ENCODE assay signal across 8 cellular contexts in genomic region chr6:36594029-36594815, GRCh38. TPM values are rescaled to one million over a fixed set of nuclear protein-coding genes. Genes with fewer than 3 reads are reported as not detected.
DNase-seq lines count a peak whose midpoint lies in the region; TF ChIP-seq lines count a peak whose summit lies in the region.

Gene SRSF3, plus strand, starts transcription at chr6:36594362. Its CDS starts 2,401 bp downstream, at chr6:36596763.

- no peak within 1 kb of the TSS for H3K14ac ChIP-seq in neuronal stem cell (ENCODE audit: low read length)

- in situ Hi-C loops in SK-MEL-5 (cut with HindIII; ENCODE audit: low pct_unique_long_range_greater_than_20kb, low sequenced_read_pairs): no loop called here

- H3K23ac ChIP-seq in neuronal stem cell (ENCODE audit: low read depth, low read length, poor library complexity): peak within 1 kb of the TSS; percentile 98

- H2BK5ac ChIP-seq in neuronal stem cell (ENCODE audit: low read length): peak within 1 kb of the TSS; percentile 87

- H2AK5ac ChIP-seq in neuronal stem cell (ENCODE audit: low read depth, low read length): no peak within 1 kb of the TSS

- H3K4me2 ChIP-seq in neuronal stem cell (ENCODE audit: insufficient read depth, low read length, poor library complexity, severe bottlenecking): peak within 1 kb of the TSS; percentile 80

- H2BK120ac ChIP-seq in neuronal stem cell (ENCODE audit: low read depth, low read length): no peak within 1 kb of the TSS

- no peaks in the 10 kb centered on the region for H3K27me3 ChIP-seq in GM06990 (replicated peaks; ENCODE audit: control insufficient read depth, insufficient read depth, low read length)
- no peaks in the 10 kb centered on the region for H3K27me3 ChIP-seq in neuronal stem cell (ENCODE audit: control insufficient read depth in 3 of 3, insufficient read depth in 3 of 3, low read depth in 1 of 3, low read length in 3 of 3)

- H2BK12ac ChIP-seq in neuronal stem cell (ENCODE audit: low read length): no peak within 1 kb of the TSS

- no peaks in the 10 kb centered on the region for H3K79me1 ChIP-seq in neuronal stem cell (ENCODE audit: low read depth, low read length)

- H3K9me3 ChIP-seq in neuronal stem cell (replicated peaks in 1 of 2; ENCODE audit: control insufficient read depth in 2 of 2, insufficient read depth in 1 of 2, low read depth in 1 of 2, low read length in 2 of 2): no peaks in the 10 kb centered on the region

- no peak within 1 kb of the TSS for H4K8ac ChIP-seq in neuronal stem cell (ENCODE audit: low read depth, low read length)

- H2BK15ac ChIP-seq in neuronal stem cell (ENCODE audit: low read length): no peak within 1 kb of the TSS

- H3K4ac ChIP-seq in neuronal stem cell (ENCODE audit: low read length): no peak within 1 kb of the TSS

- DNase-seq in GM06990 (ENCODE audit: extremely low read depth, insufficient read length) (peak; percentile 99), HFF-Myc (ENCODE audit: extremely low read depth, low read depth) (peak; percentile 94), MV-4-11 (lab: John Stamatoyannopoulos, UW) (peak; percentile 97), SK-MEL-5 (ENCODE audit: low read depth, low spot score) (peak; percentile 97), foreskin melanocyte (peak; percentile 97), neuronal stem cell (ENCODE audit: low spot score) (peak; percentile 95)
- DNase-seq in activated naive CD4-positive, alpha-beta T cell treated with Interleukin-2 at 50 U/mL for 16 hours: peak; percentile 95

- H3K27ac ChIP-seq in neuronal stem cell (replicated peaks; ENCODE audit: low read length): peak within 1 kb of the TSS; percentile 91

- peak within 1 kb of the TSS; percentile 45 for H4K91ac ChIP-seq in neuronal stem cell (ENCODE audit: low read depth, low read length, poor library complexity)

- TF ChIP-seq CTCF in GM06990 (IDR thresholded peaks at IDR 0.05; ENCODE audit: insufficient read depth, low read length, poor library complexity, severe bottlenecking) (peak; percentile 38), HFF-Myc (IDR thresholded peaks at IDR 0.05; ENCODE audit: low read depth, low read length, missing control alignments) (no peak), subcutaneous adipose tissue (IDR thresholded peaks at IDR 0.05; ENCODE audit: low read depth) (no peak)

- H3K4me1 ChIP-seq in neuronal stem cell (ENCODE audit: control insufficient read depth in 2 of 2, insufficient read depth in 1 of 2, low read depth in 1 of 2, low read length in 2 of 2): peaks cover 12 to 23% of the 10 kb centered on the region in 2 donors

- peak within 1 kb of the TSS; percentile 92 for H3K18ac ChIP-seq in neuronal stem cell (ENCODE audit: low read length)

- H3K36me3 ChIP-seq in GM06990 (ENCODE audit: control insufficient read depth, insufficient read depth, low read length) (peaks cover 19% of the 10 kb centered on the region), neuronal stem cell (replicated peaks in 1 of 2; ENCODE audit: control insufficient read depth in 2 of 2, insufficient read depth in 2 of 2, low read length in 2 of 2) (peaks cover 13 to 40% of the 10 kb centered on the region in 2 donors)

- peak within 1 kb of the TSS; percentile 36 for H3K9ac ChIP-seq in neuronal stem cell (ENCODE audit: low read depth, low read length, poor library complexity)

- H3K4me3 ChIP-seq in GM06990 (replicated peaks; ENCODE audit: low read depth, low read length): peak within 1 kb of the TSS; percentile 79
- H3K4me3 ChIP-seq in HFF-Myc (replicated peaks; ENCODE audit: low read depth, low read length): peak within 1 kb of the TSS; percentile 75
- peak within 1 kb of the TSS; percentile 71 to 85 for H3K4me3 ChIP-seq in neuronal stem cell (ENCODE audit: low read length in 2 of 2)

- peak within 1 kb of the TSS; percentile 89 for H2AFZ ChIP-seq in neuronal stem cell (ENCODE audit: low read length)

- no CpG with 5 or more reads among the region's 58 CpGs for WGBS in neuronal stem cell (ENCODE audit: extremely low coverage in 2 of 2, insufficient read length in 2 of 2, insufficient replicate concordance in 1 of 2), 2 donors

RNA-seq across cellular contexts. Expression of gene SRSF3, which starts in this region (rescaled TPM):
- 225 and 237 TPM in 2 replicates for total RNA-seq in SK-MEL-5 (2014; rRNA removed; shearing (Covaris generic))
- polyA plus RNA-seq in SK-MEL-5 (2015; cell fraction: cytosol; rRNA removed): 252 and 282 TPM in 2 replicates
- 304 and 338 TPM in 2 replicates for polyA plus RNA-seq in SK-MEL-5 (2015; cell fraction: nucleus; rRNA removed)
- 276 TPM for polyA plus RNA-seq in neuronal stem cell (2013, experiment 1 of 2)
- polyA plus RNA-seq in neuronal stem cell (2013, experiment 2 of 2): 284 TPM
- 100 to 1,000 TPM in 2 of 4 donors, 10 to 100 TPM in 2; 93.2 to 247 (median 116) TPM for total RNA-seq in subcutaneous adipose tissue

Comparison
In these comparisons a context has a peak if more than half of its experiments do, and no peak if none do; other contexts are left out.
1. Peak in every context shown above with its lines: DNase-seq, H3K4me3 ChIP-seq and H3K27ac ChIP-seq.